ENCODE assay signal across 18 cellular contexts in the genomic region with DNA sequence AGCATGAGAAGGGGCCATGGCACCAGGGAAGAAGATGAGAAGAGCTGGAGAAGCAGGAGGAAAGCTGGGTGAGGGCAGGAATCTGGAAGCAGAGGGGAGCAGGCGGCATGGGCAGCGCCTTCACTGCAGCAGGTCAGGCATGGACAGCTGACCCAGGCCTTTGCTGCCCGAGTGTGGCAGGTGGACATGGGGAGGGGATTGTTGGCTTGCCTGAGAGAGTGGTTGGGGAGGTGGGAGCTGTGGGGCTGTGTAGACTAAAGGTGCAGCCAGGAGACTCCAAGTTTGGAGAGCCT. TPM values are rescaled to one million over a fixed set of nuclear protein-coding genes. Genes with fewer than 3 reads are reported as not detected.
DNase-seq lines count a peak whose midpoint lies in the region; ATAC-seq and TF ChIP-seq lines count a peak whose summit lies in the region.
"Had no signal": no experiment of that assay in that cellular context is flagged by ENCODE, and none has a peak within 500 bp of the region (broad histone marks: within the 10 kb centered on the region; RNA-seq: fewer than 3 reads in every experiment).

No MANE protein-coding gene starts in this region.

- H3K9me3 ChIP-seq in RWPE2 (ENCODE audit: severe bottlenecking) (no peaks in the 10 kb centered on the region), endodermal cell (ENCODE audit: control insufficient read depth, low read length) (no peaks in the 10 kb centered on the region), H9 (ENCODE audit: control insufficient read depth, low read depth, low read length) (no peaks in the 10 kb centered on the region)
- no peaks in the 10 kb centered on the region for H3K9me3 ChIP-seq in CD8-positive, alpha-beta memory T cell (ENCODE audit: low read length)
- H3K9me3 ChIP-seq: A549 had no signal

- no peak overlapping the region for H3K4ac ChIP-seq in H9 (ENCODE audit: low read depth, low read length)

- no peak overlapping the region; the same call in 1 of the 2 replicates for H3K14ac ChIP-seq in H9 (ENCODE audit: insufficient read depth, low read length)

- peaks cover 31% of the 10 kb centered on the region for H3K27me3 ChIP-seq in RWPE2 (ENCODE audit: insufficient read depth, poor library complexity, severe bottlenecking)
- peaks cover 64% of the 10 kb centered on the region for H3K27me3 ChIP-seq in endodermal cell (ENCODE audit: control insufficient read depth, insufficient read depth, low read length, poor library complexity, severe bottlenecking)
- H3K27me3 ChIP-seq in CD8-positive, alpha-beta memory T cell (ENCODE audit: insufficient read depth, low read length, poor library complexity, severe bottlenecking): no peaks in the 10 kb centered on the region
- peaks cover 10% of the 10 kb centered on the region; the same call in 1 of the 2 replicates for H3K27me3 ChIP-seq in H9 (ENCODE audit: insufficient read depth, low read length)

- no peak overlapping the region for H4K5ac ChIP-seq in H9 (ENCODE audit: insufficient read length, low read depth, low read length)

- POLR2A ChIA-PET in CD8-positive, alpha-beta memory T cell (lab: Charles Lee): no interaction called here

- no peak overlapping the region for H3K4me2 ChIP-seq in H9 (ENCODE audit: insufficient read depth, insufficient read length, low read length)
- H3K4me2 ChIP-seq: A549 had no signal

- H3K4me1 ChIP-seq in RWPE2 (ENCODE audit: insufficient read depth, poor library complexity, severe bottlenecking): no peaks in the 10 kb centered on the region
- peaks cover 10% of the 10 kb centered on the region for H3K4me1 ChIP-seq in endodermal cell (ENCODE audit: control insufficient read depth, insufficient read depth, low read length)
- no peaks in the 10 kb centered on the region for H3K4me1 ChIP-seq in CD8-positive, alpha-beta memory T cell (ENCODE audit: insufficient read depth, low read length)
- no peaks in the 10 kb centered on the region; the same call in 1 of the 2 replicates for H3K4me1 ChIP-seq in H9 (ENCODE audit: insufficient read depth, low read length)
- H3K4me1 ChIP-seq: Caco-2 had no signal

- no peak overlapping the region for H3K56ac ChIP-seq in H9 (ENCODE audit: insufficient read length, low read depth, low read length)

- H2BK12ac ChIP-seq in H9 (ENCODE audit: insufficient read length, low read depth, low read length): no peak overlapping the region

- 93 to 95% methylated on average over 2 to 3 of the region's 3 CpGs for WGBS in endodermal cell (ENCODE audit: insufficient coverage in 1 of 2, insufficient read length in 1 of 2), 2 experiments
- no CpG with 5 or more reads among the region's 3 CpGs for WGBS in H9 (ENCODE audit: extremely low coverage, insufficient read length, low lambda C conversion rate)

- no peaks in the 10 kb centered on the region for H4K20me1 ChIP-seq in H9 (ENCODE audit: control insufficient read depth, insufficient read depth, insufficient read length)

- H2AFZ ChIP-seq in H9 (ENCODE audit: low read length): no peak overlapping the region
- H2AFZ ChIP-seq: GM23248 had no signal

- H3K23me2 ChIP-seq in H9 (ENCODE audit: insufficient read length, low read depth, low read length, poor library complexity, severe bottlenecking): peaks cover 8% of the 10 kb centered on the region

- H3K36me3 Mint-ChIP-seq in endodermal cell (ENCODE audit: low read depth) (no peaks in the 10 kb centered on the region), type B pancreatic cell (no peaks in the 10 kb centered on the region), H9 (ENCODE audit: insufficient read depth in 1 of 3, low read depth in 3 of 3) (no peaks in the 10 kb centered on the region), nephron progenitor cell (ENCODE audit: low read depth) (no peaks in the 10 kb centered on the region)
- no peaks in the 10 kb centered on the region for H3K36me3 Mint-ChIP-seq in CD8-positive, alpha-beta memory T cell
- H3K36me3 Mint-ChIP-seq: CD14-positive monocyte; CD8-positive, alpha-beta T cell had no signal

- CTCF ChIA-PET in CD8-positive, alpha-beta memory T cell (lab: Charles Lee): no interaction called here

- no peak overlapping the region for H2BK120ac ChIP-seq in H9 (ENCODE audit: low read depth, low read length, poor library complexity, severe bottlenecking)

- H4K8ac ChIP-seq in H9 (replicated peaks; ENCODE audit: insufficient read length, low read depth, low read length): no peak overlapping the region

- H2BK20ac ChIP-seq in H9 (ENCODE audit: low read depth, low read length, poor library complexity, severe bottlenecking): no peak overlapping the region

- H3K9me3 Mint-ChIP-seq in endodermal cell (no peaks in the 10 kb centered on the region), type B pancreatic cell (no peaks in the 10 kb centered on the region), H9 (no peaks in the 10 kb centered on the region), nephron progenitor cell (peaks cover under 1% of the 10 kb centered on the region)
- H3K9me3 Mint-ChIP-seq in CD8-positive, alpha-beta memory T cell: peaks cover 0 to 2% (median 0%) of the 10 kb centered on the region in 5 donors
- H3K9me3 Mint-ChIP-seq: CD8-positive, alpha-beta T cell had no signal

- no peak overlapping the region for H2BK5ac ChIP-seq in H9 (ENCODE audit: insufficient read length, low read length)

- no peak overlapping the region for H3K18ac ChIP-seq in H9 (ENCODE audit: insufficient read length, low read depth, low read length)

- no peak overlapping the region for H4K91ac ChIP-seq in H9 (ENCODE audit: insufficient read length, low read depth, low read length)

- DNase-seq in GM03348 (ENCODE audit: low spot score) (peak; percentile 2), RWPE2 (ENCODE audit: low spot score) (peak; percentile 47), endodermal cell (peak; percentile 32), type B pancreatic cell (ENCODE audit: extremely low spot score, unreplicated experiment) (peak; percentile 43), H9 (no peak), nephron progenitor cell (no peak)
- DNase-seq in CD8-positive, alpha-beta memory T cell: no peak
- DNase-seq: Caco-2, DND-41, GF-D8, GM23248, IMR-90 had no signal

- H3K23ac ChIP-seq in H9 (ENCODE audit: insufficient read length, low read depth, low read length): no peak overlapping the region

- H3K4me3 Mint-ChIP-seq in endodermal cell (no peak overlapping the region), type B pancreatic cell (no peak overlapping the region), H9 (no peak overlapping the region), nephron progenitor cell (no peak overlapping the region)
- H3K4me3 Mint-ChIP-seq in CD8-positive, alpha-beta memory T cell: no peak overlapping the region
- H3K4me3 Mint-ChIP-seq: CD8-positive, alpha-beta T cell had no signal

- no peak for ATAC-seq in RWPE2 (ENCODE audit: low read depth)
- ATAC-seq: A549; CD8-positive, alpha-beta T cell had no signal

- TF ChIP-seq CTCF in RWPE2 (IDR thresholded peaks at IDR 0.05; ENCODE audit: poor library complexity, severe bottlenecking): no peak
- TF ChIP-seq CTCF in endodermal cell (conservative IDR thresholded peaks at IDR 0.05): no peak
- TF ChIP-seq CTCF in type B pancreatic cell (conservative IDR thresholded peaks at IDR 0.05): no peak
- TF ChIP-seq CTCF in H9 (conservative IDR thresholded peaks at IDR 0.05): no peak
- TF ChIP-seq CTCF in nephron progenitor cell (IDR thresholded peaks at IDR 0.05): no peak

- H3K36me3 ChIP-seq in RWPE2 (ENCODE audit: low read depth) (no peaks in the 10 kb centered on the region), endodermal cell (ENCODE audit: control insufficient read depth, insufficient read depth, low read length) (no peaks in the 10 kb centered on the region)
- no peaks in the 10 kb centered on the region for H3K36me3 ChIP-seq in CD8-positive, alpha-beta memory T cell (ENCODE audit: insufficient read depth, low read length)

- no peak overlapping the region for H2BK15ac ChIP-seq in H9 (ENCODE audit: low read depth, low read length)

- H3K79me1 ChIP-seq in H9 (ENCODE audit: insufficient read depth, low read depth, low read length, poor library complexity, severe bottlenecking): no peaks in the 10 kb centered on the region

- H3K27me3 Mint-ChIP-seq in endodermal cell (ENCODE audit: insufficient read depth) (peaks cover 59% of the 10 kb centered on the region), type B pancreatic cell (peaks cover 88% of the 10 kb centered on the region), H9 (ENCODE audit: low read depth) (peaks cover 81% of the 10 kb centered on the region), nephron progenitor cell (ENCODE audit: low read depth, poor library complexity) (peaks cover 90% of the 10 kb centered on the region)
- peaks cover 31 to 48% of the 10 kb centered on the region in 2 donors for H3K27me3 Mint-ChIP-seq in CD8-positive, alpha-beta memory T cell

- no peaks in the 10 kb centered on the region for H3K79me2 ChIP-seq in H9 (ENCODE audit: insufficient read depth, low read length)

- H3K4me3 ChIP-seq in RWPE2 (ENCODE audit: severe bottlenecking) (no peak overlapping the region), endodermal cell (ENCODE audit: low read length) (no peak overlapping the region)
- no peak overlapping the region for H3K4me3 ChIP-seq in CD8-positive, alpha-beta memory T cell (ENCODE audit: low read length)
- H3K4me3 ChIP-seq: A549, GM23248 had no signal

- H3K9ac ChIP-seq in endodermal cell (ENCODE audit: extremely low read depth, low read length, poor library complexity, severe bottlenecking) (no peak overlapping the region), H9 (ENCODE audit: extremely low read depth, insufficient read length, low read length) (no peak overlapping the region)
- H3K9ac ChIP-seq: GM23248 had no signal

- no peak overlapping the region for H3T11ph ChIP-seq in H9 (ENCODE audit: low read length)

- H3K4me1 Mint-ChIP-seq in endodermal cell (peaks cover 13% of the 10 kb centered on the region), type B pancreatic cell (ENCODE audit: unreplicated experiment) (peaks cover 11% of the 10 kb centered on the region), H9 (peaks cover 7 to 14% of the 10 kb centered on the region in 2 experiments), nephron progenitor cell (peaks cover 40% of the 10 kb centered on the region)
- H3K4me1 Mint-ChIP-seq in CD8-positive, alpha-beta memory T cell: peaks cover 5 to 6% (median 5%) of the 10 kb centered on the region in 3 donors

- H3K27ac Mint-ChIP-seq in endodermal cell (no peak overlapping the region), type B pancreatic cell (no peak overlapping the region), H9 (no peak overlapping the region), nephron progenitor cell (no peak overlapping the region)
- no peak overlapping the region for H3K27ac Mint-ChIP-seq in CD8-positive, alpha-beta memory T cell
- H3K27ac Mint-ChIP-seq: CD14-positive monocyte; CD8-positive, alpha-beta T cell had no signal

- no peak overlapping the region for H2AK5ac ChIP-seq in H9 (ENCODE audit: insufficient read length, low read length)

- no peak overlapping the region for H3K27ac ChIP-seq in RWPE2 (ENCODE audit: poor library complexity, severe bottlenecking)
- no peak overlapping the region for H3K27ac ChIP-seq in endodermal cell (ENCODE audit: low read depth, low read length)
- no peak overlapping the region for H3K27ac ChIP-seq in CD8-positive, alpha-beta memory T cell (ENCODE audit: low read depth, low read length)
- H3K27ac ChIP-seq in H9 (ENCODE audit: insufficient read length, low read depth, low read length): no peak overlapping the region
- H3K27ac ChIP-seq: A549, GM23248 had no signal

RNA-seq across cellular contexts. Expression of a gene that starts 2.3 kb away (rescaled TPM):
- total RNA-seq in endodermal cell: 1 to 10 TPM; 2.5 to 5.9 TPM
- polyA plus RNA-seq in endodermal cell (2013, experiment 1 of 2): 1.6 TPM
- polyA plus RNA-seq in endodermal cell (2013, experiment 2 of 2): 0.79 TPM
- 3.3 and 8.2 TPM in 2 replicates for total RNA-seq in type B pancreatic cell (ENCODE audit: low replicate concordance)
- total RNA-seq in CD8-positive, alpha-beta memory T cell: not detected
- polyA plus RNA-seq in CD8-positive, alpha-beta memory T cell: not detected
- total RNA-seq in H9 (2021): 0.46 and 0.66 TPM in 2 replicates
- total RNA-seq: CD8-positive, alpha-beta T cell; GM23248; HT-29; IMR-90 had no signal
- polyA plus RNA-seq: AG04450, BJ, CD14-positive monocyte, GM23248, IMR-90 had no signal

Comparison
In these comparisons a context has a peak if more than half of its experiments do, and no peak if none do; other contexts are left out.
1. DNase-seq: peak in GM03348 (single experiment), RWPE2 (single experiment), endodermal cell (single experiment) and type B pancreatic cell (single experiment); none in CD8-positive, alpha-beta memory T cell (0 of 5), H9 (single experiment) and nephron progenitor cell (single experiment).